Comparison of ENCODE assay signal across 17 cellular contexts in genomic region chr3:151183253-151183652, GRCh38. TPM values are rescaled to one million over a fixed set of nuclear protein-coding genes. Genes with fewer than 3 reads are reported as not detected.
DNase-seq lines count a peak whose midpoint lies in the region; FAIRE-seq and TF ChIP-seq lines count a peak whose summit lies in the region.
"Had no signal": no experiment of that assay in that cellular context is flagged by ENCODE, and none has a peak within 500 bp of the region (broad histone marks: within the 10 kb centered on the region; RNA-seq: fewer than 3 reads in every experiment).

No MANE protein-coding gene starts in this region.

- intact Hi-C loops in activated T-helper 1 cell treated with anti-CD3 and anti-CD28 coated beads, Interleukin-12 subunit alpha, Interleukin-12 subunit beta, Interleukin-2, Interleukin-4 antibody, amounts not matched to agents 30 ng/mL and 10 ng/mL and 1 ng/mL, durations not matched to agents 14 hours and 24 hours and 36 hours (cut with micrococcal nuclease), result loop anchor here (1.0 to 2.0 kb wide), 3 partner anchors 8 to 20 kb away; partner anchors contain the start of gene GPR171
- intact Hi-C loops in dorsolateral prefrontal cortex (cut with DNase I), result no loop called here

- H3K27ac ChIP-seq in dorsolateral prefrontal cortex, result no peak overlapping the region
- H3K27ac ChIP-seq: ascending aorta, KMS-11, lower lobe of right lung, neutrophil had no signal

- FAIRE-seq in D721Med (lab: Jason Lieb, UNC), result no peak

- H3K27me3 Mint-ChIP-seq in activated T-cell treated with anti-CD3 and anti-CD28 coated beads, Interleukin-2, amount 50 U/mL, for 24 hours, result no peaks in the 10 kb centered on the region
- peaks cover 1% of the 10 kb centered on the region for H3K27me3 Mint-ChIP-seq in activated T-helper 1 cell treated with anti-CD3 and anti-CD28 coated beads, Interleukin-12 subunit alpha, Interleukin-12 subunit beta, Interleukin-2, Interleukin-4 antibody, amounts not matched to agents 30 ng/mL and 10 ng/mL and 1 ng/mL, durations not matched to agents 14 hours and 24 hours and 36 hours (ENCODE audit: insufficient read depth)
- no peaks in the 10 kb centered on the region for H3K27me3 Mint-ChIP-seq in immature natural killer cell (ENCODE audit: low read depth in 3 of 3)
- no peaks in the 10 kb centered on the region for H3K27me3 Mint-ChIP-seq in stimulated activated naive CD8-positive, alpha-beta T cell treated with anti-CD3 and anti-CD28 coated beads, Interleukin-15, Interleukin-2, amounts not matched to agents 100 ng/mL and 50 ng/mL, for 24 hours

- no peaks in the 10 kb centered on the region for H3K27me3 ChIP-seq in dorsolateral prefrontal cortex
- H3K27me3 ChIP-seq: ascending aorta, neutrophil had no signal

- no peak for DNase-seq in activated T-cell treated with anti-CD3 and anti-CD28 coated beads, Interleukin-2, amount 50 U/mL, for 24 hours
- DNase-seq in activated T-cell treated with anti-CD3 and anti-CD28 coated beads, Interleukin-2, amount 50 U/mL, for 1 hour, result no peak
- DNase-seq in activated T-helper 1 cell treated with anti-CD3 and anti-CD28 coated beads, Interleukin-12 subunit alpha, Interleukin-12 subunit beta, Interleukin-2, Interleukin-4 antibody, amounts not matched to agents 30 ng/mL and 10 ng/mL and 1 ng/mL, durations not matched to agents 14 hours and 24 hours and 36 hours (ENCODE audit: low spot score), result peak; percentile 33
- DNase-seq in immature natural killer cell (no peak), D721Med (ENCODE audit: insufficient read length, low spot score) (no peak), dorsolateral prefrontal cortex (no peak), T-helper 9 cell (no peak)
- DNase-seq: activated CD4-positive, alpha-beta T cell treated with anti-CD3 and anti-CD28 coated beads, Interleukin-2, amount 50 U/mL, for 4 hours; H7; lower lobe of right lung; NCI-H1694; NCI-H510A had no signal

- TF ChIP-seq CTCF in D721Med (IDR thresholded peaks at IDR 0.05; ENCODE audit: insufficient read depth, missing control alignments) (no peak), dorsolateral prefrontal cortex (IDR thresholded peaks at IDR 0.05 in 54 of 56, conservative IDR thresholded peaks at IDR 0.05 in 2 of 56; ENCODE audit: low read depth in 1 of 56, partially characterized antibody in 56 of 56) (no peak)

- no peaks in the 10 kb centered on the region for H3K9me3 Mint-ChIP-seq in activated T-cell treated with anti-CD3 and anti-CD28 coated beads, Interleukin-2, amount 50 U/mL, for 24 hours
- no peaks in the 10 kb centered on the region for H3K9me3 Mint-ChIP-seq in activated T-helper 1 cell treated with anti-CD3 and anti-CD28 coated beads, Interleukin-12 subunit alpha, Interleukin-12 subunit beta, Interleukin-2, Interleukin-4 antibody, amounts not matched to agents 30 ng/mL and 10 ng/mL and 1 ng/mL, durations not matched to agents 14 hours and 24 hours and 36 hours
- no peaks in the 10 kb centered on the region for H3K9me3 Mint-ChIP-seq in immature natural killer cell
- no peaks in the 10 kb centered on the region for H3K9me3 Mint-ChIP-seq in stimulated activated naive CD8-positive, alpha-beta T cell treated with anti-CD3 and anti-CD28 coated beads, Interleukin-15, Interleukin-2, amounts not matched to agents 100 ng/mL and 50 ng/mL, for 24 hours

- H3K4me3 ChIP-seq in dorsolateral prefrontal cortex, result no peak overlapping the region
- H3K4me3 ChIP-seq: ascending aorta, lower lobe of right lung had no signal

- H3K4me3 Mint-ChIP-seq in activated T-cell treated with anti-CD3 and anti-CD28 coated beads, Interleukin-2, amount 50 U/mL, for 24 hours, result peak overlapping the region; percentile 55
- peak overlapping the region; percentile 69 for H3K4me3 Mint-ChIP-seq in activated T-helper 1 cell treated with anti-CD3 and anti-CD28 coated beads, Interleukin-12 subunit alpha, Interleukin-12 subunit beta, Interleukin-2, Interleukin-4 antibody, amounts not matched to agents 30 ng/mL and 10 ng/mL and 1 ng/mL, durations not matched to agents 14 hours and 24 hours and 36 hours
- H3K4me3 Mint-ChIP-seq in immature natural killer cell, result peak overlapping the region; percentile 16 to 61 (median 21)
- H3K4me3 Mint-ChIP-seq in stimulated activated naive CD8-positive, alpha-beta T cell treated with anti-CD3 and anti-CD28 coated beads, Interleukin-15, Interleukin-2, amounts not matched to agents 100 ng/mL and 50 ng/mL, for 24 hours, result peak overlapping the region; percentile 76

- H3K27ac Mint-ChIP-seq in activated T-cell treated with anti-CD3 and anti-CD28 coated beads, Interleukin-2, amount 50 U/mL, for 24 hours, result peak overlapping the region; percentile 85
- H3K27ac Mint-ChIP-seq in activated T-helper 1 cell treated with anti-CD3 and anti-CD28 coated beads, Interleukin-12 subunit alpha, Interleukin-12 subunit beta, Interleukin-2, Interleukin-4 antibody, amounts not matched to agents 30 ng/mL and 10 ng/mL and 1 ng/mL, durations not matched to agents 14 hours and 24 hours and 36 hours, result peak overlapping the region; percentile 77
- peak overlapping the region; percentile 2 to 81 (median 46) for H3K27ac Mint-ChIP-seq in immature natural killer cell
- peak overlapping the region; percentile 84 for H3K27ac Mint-ChIP-seq in stimulated activated naive CD8-positive, alpha-beta T cell treated with anti-CD3 and anti-CD28 coated beads, Interleukin-15, Interleukin-2, amounts not matched to agents 100 ng/mL and 50 ng/mL, for 24 hours

- H3K36me3 Mint-ChIP-seq in activated T-cell treated with anti-CD3 and anti-CD28 coated beads, Interleukin-2, amount 50 U/mL, for 24 hours (ENCODE audit: low read depth), result no peaks in the 10 kb centered on the region
- H3K36me3 Mint-ChIP-seq in activated T-helper 1 cell treated with anti-CD3 and anti-CD28 coated beads, Interleukin-12 subunit alpha, Interleukin-12 subunit beta, Interleukin-2, Interleukin-4 antibody, amounts not matched to agents 30 ng/mL and 10 ng/mL and 1 ng/mL, durations not matched to agents 14 hours and 24 hours and 36 hours (ENCODE audit: low read depth), result peaks cover 9% of the 10 kb centered on the region
- H3K36me3 Mint-ChIP-seq in immature natural killer cell, result no peaks in the 10 kb centered on the region
- H3K36me3 Mint-ChIP-seq in stimulated activated naive CD8-positive, alpha-beta T cell treated with anti-CD3 and anti-CD28 coated beads, Interleukin-15, Interleukin-2, amounts not matched to agents 100 ng/mL and 50 ng/mL, for 24 hours (ENCODE audit: low read depth), result peaks cover 4% of the 10 kb centered on the region

- peaks cover 49% of the 10 kb centered on the region for H3K4me1 Mint-ChIP-seq in activated T-cell treated with anti-CD3 and anti-CD28 coated beads, Interleukin-2, amount 50 U/mL, for 24 hours (ENCODE audit: low read depth)
- H3K4me1 Mint-ChIP-seq in activated T-helper 1 cell treated with anti-CD3 and anti-CD28 coated beads, Interleukin-12 subunit alpha, Interleukin-12 subunit beta, Interleukin-2, Interleukin-4 antibody, amounts not matched to agents 30 ng/mL and 10 ng/mL and 1 ng/mL, durations not matched to agents 14 hours and 24 hours and 36 hours (ENCODE audit: low read depth), result peaks cover 58% of the 10 kb centered on the region
- H3K4me1 Mint-ChIP-seq in immature natural killer cell, result peaks cover 12 to 14% of the 10 kb centered on the region in 2 donors
- peaks cover 38% of the 10 kb centered on the region for H3K4me1 Mint-ChIP-seq in stimulated activated naive CD8-positive, alpha-beta T cell treated with anti-CD3 and anti-CD28 coated beads, Interleukin-15, Interleukin-2, amounts not matched to agents 100 ng/mL and 50 ng/mL, for 24 hours (ENCODE audit: low read depth)

RNA-seq across cellular contexts. Expression of gene GPR171, which starts 19.8 kb away (rescaled TPM):
- 172 and 191 TPM in 2 replicates for total RNA-seq in activated T-helper 1 cell treated with anti-CD3 and anti-CD28 coated beads, Interleukin-12 subunit alpha, Interleukin-12 subunit beta, Interleukin-2, Interleukin-4 antibody, amounts not matched to agents 30 ng/mL and 10 ng/mL and 1 ng/mL, durations not matched to agents 14 hours and 24 hours and 36 hours
- polyA plus RNA-seq in immature natural killer cell, result 10 to 100 TPM in 2 of 3 donors, 1 to 10 TPM in 1; 9.3 to 16.5 (median 13.5) TPM
- 1 to 10 TPM in 1 of 120 experiments, under 1 TPM in 11, not detected in 108; 0.30 to 1.6 (median 0.52) TPM for total RNA-seq in dorsolateral prefrontal cortex
- total RNA-seq: H7 had no signal
- polyA plus RNA-seq: AG04450 had no signal

Comparison
In these comparisons a context has a peak if more than half of its experiments do, and no peak if none do; other contexts are left out.
1. H3K4me3 Mint-ChIP-seq: peak in every context shown above with its lines; median percentile 76 in stimulated activated naive CD8-positive, alpha-beta T cell treated with anti-CD3 and anti-CD28 coated beads, Interleukin-15, Interleukin-2, amounts not matched to agents 100 ng/mL and 50 ng/mL, for 24 hours; 69 in activated T-helper 1 cell treated with anti-CD3 and anti-CD28 coated beads, Interleukin-12 subunit alpha, Interleukin-12 subunit beta, Interleukin-2, Interleukin-4 antibody, amounts not matched to agents 30 ng/mL and 10 ng/mL and 1 ng/mL, durations not matched to agents 14 hours and 24 hours and 36 hours; 55 in activated T-cell treated with anti-CD3 and anti-CD28 coated beads, Interleukin-2, amount 50 U/mL, for 24 hours; 21 in immature natural killer cell.
2. RNA of gene GPR171, which starts 19.8 kb away (total RNA-seq): 172 to 191 TPM in activated T-helper 1 cell treated with anti-CD3 and anti-CD28 coated beads, Interleukin-12 subunit alpha, Interleukin-12 subunit beta, Interleukin-2, Interleukin-4 antibody, amounts not matched to agents 30 ng/mL and 10 ng/mL and 1 ng/mL, durations not matched to agents 14 hours and 24 hours and 36 hours; 0.30 to 1.6 TPM in dorsolateral prefrontal cortex; every median in the first group is over 10 times any median in the second.
3. Peak in every context shown above with its lines, with median percentiles within 50 percentile points of each other: H3K27ac Mint-ChIP-seq.